ENCODE assay signal across 8 cellular contexts in genomic region chr11:695332-695605, GRCh38. TPM values are rescaled to one million over a fixed set of nuclear protein-coding genes. Genes with fewer than 3 reads are reported as not detected.
DNase-seq lines count a peak whose midpoint lies in the region; TF ChIP-seq lines count a peak whose summit lies in the region.

No MANE protein-coding gene starts in this region.

- H3K9ac ChIP-seq in duodenal mucosa (ENCODE audit: low read depth in 1 of 2, low read length in 2 of 2) = peak overlapping the region; percentile 67 to 85

- H3K27ac ChIP-seq in duodenal mucosa (ENCODE audit: low read depth, low read length) = peak overlapping the region; percentile 99

- TF ChIP-seq CTCF in BE2C (IDR thresholded peaks at IDR 0.05; ENCODE audit: low read depth, low read length) = no peak
- no peak for TF ChIP-seq CTCF in nephron (IDR thresholded peaks at IDR 0.05; ENCODE audit: unreplicated experiment in 3 of 3)

- H3K27ac Mint-ChIP-seq in nephron = peak overlapping the region; percentile 98 to 99 (median 99)

- DNase-seq in BE2C (no peak), MG63 (no peak), DMS 273 (lab: John Stamatoyannopoulos, UW; ENCODE audit: unreplicated experiment) (no peak), NCI-H345 (lab: John Stamatoyannopoulos, UW) (no peak), NCI-H1105 (lab: John Stamatoyannopoulos, UW) (no peak)
- no peak for DNase-seq in activated CD4-positive, alpha-beta T cell treated with anti-CD3 and anti-CD28 coated beads, Interleukin-2, amount 50 U/mL, for 48 hours

- peaks cover 49% of the 10 kb centered on the region for H3K4me1 Mint-ChIP-seq in nephron

- peak overlapping the region; percentile 89 to 91 (median 91) for H3K4me3 Mint-ChIP-seq in nephron

- H3K36me3 Mint-ChIP-seq in nephron (ENCODE audit: low read depth) = peaks cover 11% of the 10 kb centered on the region

- no peaks in the 10 kb centered on the region for H3K4me1 ChIP-seq in BE2C
- H3K4me1 ChIP-seq in duodenal mucosa (ENCODE audit: control insufficient read depth in 1 of 2, insufficient read depth in 2 of 2, low read length in 2 of 2) = peaks cover 16 to 41% of the 10 kb centered on the region in 2 donors

- H3K9me3 ChIP-seq in BE2C (no peaks in the 10 kb centered on the region), MG63 (no peaks in the 10 kb centered on the region), duodenal mucosa (ENCODE audit: control insufficient read depth in 1 of 2, low read length in 2 of 2) (no peaks in the 10 kb centered on the region)

- no peaks in the 10 kb centered on the region for H3K9me3 Mint-ChIP-seq in nephron

- H3K4me3 ChIP-seq in BE2C (ENCODE audit: low read depth, low read length) = peak overlapping the region; percentile 68
- peak overlapping the region; percentile 85 for H3K4me3 ChIP-seq in MG63
- H3K4me3 ChIP-seq in duodenal mucosa (ENCODE audit: low read depth in 1 of 2, low read length in 2 of 2) = peak overlapping the region; percentile 75 to 85

- H3K36me3 ChIP-seq in BE2C (no peaks in the 10 kb centered on the region), MG63 (peaks cover 28% of the 10 kb centered on the region), duodenal mucosa (ENCODE audit: control insufficient read depth in 1 of 2, insufficient read depth in 2 of 2, low read length in 2 of 2) (peaks cover 5 to 11% of the 10 kb centered on the region in 2 donors)

- peaks cover 5% of the 10 kb centered on the region for H3K27me3 Mint-ChIP-seq in nephron (ENCODE audit: low read depth)

- no peaks in the 10 kb centered on the region for H3K27me3 ChIP-seq in BE2C
- no peaks in the 10 kb centered on the region for H3K27me3 ChIP-seq in MG63
- no peaks in the 10 kb centered on the region for H3K27me3 ChIP-seq in duodenal mucosa (ENCODE audit: control insufficient read depth in 1 of 2, insufficient read depth in 2 of 2, low read length in 2 of 2)

RNA-seq across cellular contexts. Expression of gene DEAF1, which starts 0.2 kb away (rescaled TPM):
- polyA plus RNA-seq in BE2C (2012; ENCODE audit: insufficient read depth, insufficient read length, low read depth) = 37.2 TPM
- 14.8 and 34.6 TPM in 2 replicates for total RNA-seq in MG63 (2014; rRNA removed; shearing (Covaris generic); ENCODE audit: low replicate concordance)

RNA-seq across cellular contexts. Expression of gene TMEM80, which starts 0.3 kb away (rescaled TPM):
- 11.7 TPM for polyA plus RNA-seq in BE2C (2012; ENCODE audit: insufficient read depth, insufficient read length, low read depth)
- 32.4 and 98.7 TPM in 2 replicates for total RNA-seq in MG63 (2014; rRNA removed; shearing (Covaris generic); ENCODE audit: low replicate concordance)

RNA-seq across cellular contexts. Expression of gene EPS8L2, which starts 10.8 kb away (rescaled TPM):
- 1.1 TPM for polyA plus RNA-seq in BE2C (2012; ENCODE audit: insufficient read depth, insufficient read length, low read depth)
- 10.7 and 23.4 TPM in 2 replicates for total RNA-seq in MG63 (2014; rRNA removed; shearing (Covaris generic); ENCODE audit: low replicate concordance)

RNA-seq across cellular contexts. Expression of gene TALDO1, which starts 52.0 kb away (rescaled TPM):
- polyA plus RNA-seq in BE2C (2012; ENCODE audit: insufficient read depth, insufficient read length, low read depth) = 216 TPM
- total RNA-seq in MG63 (2014; rRNA removed; shearing (Covaris generic); ENCODE audit: low replicate concordance) = 200 and 209 TPM in 2 replicates

RNA-seq across cellular contexts. Expression of gene DRD4, which starts 58.2 kb away (rescaled TPM):
- 1.9 TPM for polyA plus RNA-seq in BE2C (2012; ENCODE audit: insufficient read depth, insufficient read length, low read depth)
- total RNA-seq in MG63 (2014; rRNA removed; shearing (Covaris generic); ENCODE audit: low replicate concordance) = not detected in 2 replicates
